Comparison of ENCODE assay signal across 9 cellular contexts in the genomic region with DNA sequence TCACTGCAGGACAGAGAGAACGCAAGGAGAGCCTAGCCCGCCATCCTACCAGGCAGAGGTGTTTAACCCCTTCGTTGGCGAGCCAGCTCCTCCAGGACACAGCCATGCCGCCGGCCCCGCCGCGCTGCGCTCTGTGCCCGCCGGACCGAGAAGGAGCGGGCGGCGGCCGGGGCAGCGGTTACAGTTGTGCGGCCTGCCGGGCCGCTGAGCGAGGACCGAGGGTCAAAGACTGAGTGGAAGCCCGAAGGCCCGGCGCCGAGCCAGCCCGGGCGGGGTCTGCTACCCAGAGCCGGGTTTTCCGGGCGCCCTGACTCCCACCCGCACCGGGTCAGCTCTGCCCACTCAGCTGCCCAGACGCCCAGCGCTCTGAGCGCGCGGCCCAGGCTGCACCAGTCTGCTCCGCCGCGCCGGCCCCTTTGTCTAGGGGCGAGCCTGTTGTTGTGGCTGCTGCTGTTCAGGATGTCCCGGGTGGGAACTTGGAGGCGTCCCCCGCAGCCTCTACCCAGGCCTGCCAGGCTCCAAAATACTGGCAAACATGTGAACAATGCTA. TPM values are rescaled to one million over a fixed set of nuclear protein-coding genes. Genes with fewer than 3 reads are reported as not detected.
A peak's percentile ranks its signal among the peaks of the same experiment; 100 is the strongest.
DNase-seq lines count a peak whose midpoint lies in the region; ATAC-seq and TF ChIP-seq lines count a peak whose summit lies in the region.
"Had no signal": no experiment of that assay in that cellular context is flagged by ENCODE, and none has a peak within 500 bp of the region (broad histone marks: within the 10 kb centered on the region; RNA-seq: fewer than 3 reads in every experiment).

TSS of gene NOX4 (minus strand) at position 235 of the 550 bp plus-strand sequence. CDS start at position 106, 129 bp downstream.

- no peak for TF ChIP-seq CTCF in ascending aorta (IDR thresholded peaks at IDR 0.05)

- peak within 1 kb of the TSS; percentile 90 to 92 for H3K27ac ChIP-seq in ascending aorta

- DNase-seq in D341Med (ENCODE audit: low spot score) (peak; percentile 17), ascending aorta (ENCODE audit: low spot score in 2 of 2) (peak; percentile 12 to 84), hepatic stellate cell (ENCODE audit: low spot score) (peak; percentile 21), posterior cingulate gyrus (peak in 9 of 10 donors; percentile 15 to 93 (median 40)), NCI-H748 treated with DMSO at 0.1 percent for 48 hours (lab: John Stamatoyannopoulos, UW) (no peak), NCI-H2227 treated with DMSO at 0.1 percent for 48 hours (lab: John Stamatoyannopoulos, UW) (no peak)
- DNase-seq: activated naive CD4-positive, alpha-beta T cell treated with anti-CD3 and anti-CD28 coated beads, Interleukin-2, amount 10 ng/mL, durations not matched to agents 7 days and 5 days had no signal

- H3K4me3 ChIP-seq in ascending aorta = peak within 1 kb of the TSS; percentile 58 to 64

- H3K9me3 ChIP-seq in ascending aorta = no peaks in the 10 kb centered on the region

- peaks cover 0 to 24% of the 10 kb centered on the region in 2 donors for H3K4me1 ChIP-seq in ascending aorta

- no peak for ATAC-seq in HG03039 (IDR thresholded peaks at IDR 0.05; ENCODE audit: unreplicated experiment)
- ATAC-seq in HG03025 (IDR thresholded peaks at IDR 0.05; ENCODE audit: low FRiP score, unreplicated experiment) = no peak

- no peaks in the 10 kb centered on the region for H3K27me3 ChIP-seq in ascending aorta

- intact Hi-C loops in ascending aorta (cut with DNase I) (loop anchor here (2.0 to 5.0 kb wide), 3 partner anchors 109 to 149 kb away; no protein-coding TSS in a partner anchor), posterior cingulate gyrus (cut with DNase I) (no loop called here)

- H3K36me3 ChIP-seq in ascending aorta = peaks cover 0 to 5% of the 10 kb centered on the region in 2 donors

RNA-seq across cellular contexts. Expression of gene NOX4, which starts in this region (rescaled TPM):
- total RNA-seq in ascending aorta = 125 TPM

Comparison
In these comparisons a context has a peak if more than half of its experiments do, and no peak if none do; other contexts are left out.
1. DNase-seq: peak in D341Med (single experiment), ascending aorta (2 of 2), hepatic stellate cell (single experiment) and posterior cingulate gyrus (9 of 10); none in NCI-H748 treated with DMSO at 0.1 percent for 48 hours (single experiment) and NCI-H2227 treated with DMSO at 0.1 percent for 48 hours (single experiment).